In genomic region chr9:81214975-81215374, GRCh38 we compare ENCODE assay signal across 27 cellular contexts.
"Had no signal": no experiment of that assay in that cellular context is flagged by ENCODE, and none has a peak within 500 bp of the region (broad histone marks: within the 10 kb centered on the region; RNA-seq: fewer than 3 reads in every experiment).

No MANE protein-coding gene starts in this region.

- H3K36me3 ChIP-seq: neutrophil, pancreas, right lobe of liver, sigmoid colon, suprapubic skin, tibial artery, transverse colon, upper lobe of right lung, uterus had no signal

- H3K4me3 ChIP-seq: pancreas, psoas muscle, right lobe of liver, sigmoid colon, suprapubic skin, testis, tibial artery, transverse colon, upper lobe of right lung, uterus had no signal

- H3K9me3 ChIP-seq: neutrophil, pancreas, psoas muscle, right lobe of liver, testis, tibial artery, upper lobe of right lung, uterus had no signal

- H3K27me3 ChIP-seq: neutrophil, pancreas, right lobe of liver, sigmoid colon, suprapubic skin, testis, tibial artery, transverse colon, upper lobe of right lung, uterus had no signal

- DNase-seq: naive thymus-derived CD8-positive, alpha-beta T cell; nephron progenitor cell; nucleus accumbens; pancreas; posterior cingulate gyrus; psoas muscle; right cardiac atrium; right lobe of liver; sigmoid colon; small intestine; stimulated activated CD4-positive, alpha-beta T cell treated with anti-CD3 and anti-CD28 coated beads, Interleukin-1b, Interleukin-23, amount 100 ng/mL, for 48 hours; stimulated activated CD4-positive, alpha-beta T cell treated with anti-CD3 and anti-CD28 coated beads, Interleukin-4, amount 100 ng/mL, for 1 hour; stimulated activated CD4-positive, alpha-beta T cell treated with anti-CD3 and anti-CD28 coated beads, Interleukin-4, amount 100 ng/mL, for 4 hours; stimulated activated CD8-positive, alpha-beta memory T cell treated with anti-CD3 and anti-CD28 coated beads, Interleukin-4, amount 100 ng/mL, for 48 hours; stimulated activated naive CD4-positive, alpha-beta T cell; stimulated activated naive CD8-positive, alpha-beta T cell treated with anti-CD3 and anti-CD28 coated beads, Interleukin-15, amount 100 ng/mL, for 72 hours; stimulated activated naive CD8-positive, alpha-beta T cell treated with anti-CD3 and anti-CD28 coated beads, Interleukin-15, Interleukin-2, amounts not matched to agents 100 U/mL and 50 U/mL, for 24 hours; substantia nigra; testis; tibial artery; transverse colon; upper lobe of right lung; uterus had no signal

- FAIRE-seq: pancreas had no signal

- H3K4me1 ChIP-seq: pancreas, psoas muscle, right lobe of liver, sigmoid colon, suprapubic skin, testis, tibial artery, transverse colon, upper lobe of right lung, uterus had no signal

- ATAC-seq: naive thymus-derived CD8-positive, alpha-beta T cell; natural killer cell treated with Interleukin-12 subunit alpha and Interleukin-12 subunit beta and Interleukin-15 and Interleukin-18, amount 100 ng/mL, for 72 hours; pancreas; psoas muscle; right cardiac atrium; right lobe of liver; stimulated activated memory B cell treated with anti-CD40 and anti-IgM and Interleukin-4, amounts not matched to agents 10 μg/mL and 1 μg/mL and 100 μg/mL, for 72 hours; stimulated activated naive CD8-positive, alpha-beta T cell treated with anti-CD3 and anti-CD28 coated beads, Interleukin-15, amount 100 ng/mL, for 72 hours; stimulated activated naive CD8-positive, alpha-beta T cell treated with anti-CD3 and anti-CD28 coated beads, Interleukin-15, Interleukin-2, amounts not matched to agents 100 U/mL and 50 U/mL, for 24 hours; upper lobe of right lung had no signal

- H3K27ac ChIP-seq: neutrophil, pancreas, psoas muscle, right lobe of liver, sigmoid colon, suprapubic skin, testis, tibial artery, transverse colon, upper lobe of right lung, uterus had no signal
